Comparison of ENCODE assay signal across 21 cellular contexts in the genomic region with DNA sequence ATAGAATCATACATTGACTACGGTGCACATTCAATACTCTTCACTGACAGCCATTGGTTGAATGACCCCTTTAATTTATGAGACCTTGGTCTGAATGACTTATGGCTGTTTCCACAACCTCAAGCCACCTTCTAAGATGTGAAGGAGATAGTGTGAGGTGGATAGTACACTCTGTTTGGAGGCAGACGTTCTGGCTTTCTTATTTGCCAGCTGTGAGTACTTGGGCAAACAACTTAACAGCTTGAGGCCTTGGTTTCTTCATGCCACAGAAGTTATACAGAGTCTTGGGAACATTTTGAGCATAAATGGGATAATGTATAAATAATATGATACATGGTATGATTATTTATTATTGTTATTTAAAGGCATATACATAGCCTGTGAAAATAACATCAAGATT.
DNase-seq lines count a peak whose midpoint lies in the region; ATAC-seq and TF ChIP-seq lines count a peak whose summit lies in the region.
"Had no signal": no experiment of that assay in that cellular context is flagged by ENCODE, and none has a peak within 500 bp of the region (broad histone marks: within the 10 kb centered on the region; RNA-seq: fewer than 3 reads in every experiment).

No MANE protein-coding gene starts in this region.

- DNase-seq in HEK293T (ENCODE audit: extremely low spot score), result no peak
- DNase-seq in ascending aorta (ENCODE audit: low spot score in 2 of 2), result no peak
- no peak for DNase-seq in osteoblast (ENCODE audit: insufficient read length, low spot score, missing footprints)
- DNase-seq in thyroid gland, result no peak
- no peak for DNase-seq in endothelial cell (ENCODE audit: low spot score)
- DNase-seq in neural progenitor cell (ENCODE audit: low spot score), result no peak
- DNase-seq in NCI-H69 (lab: John Stamatoyannopoulos, UW), result no peak
- DNase-seq: CD4-positive, alpha-beta memory T cell; COR-L47; DMS53; GM23248; H7; KBM-7; MG63; NCI-H2029 treated with DMSO at 0.1 percent for 48 hours; NCI-H2227 treated with DMSO at 0.1 percent for 48 hours; NCI-H526 treated with DMSO at 0.1 percent for 48 hours; SHP77 treated with DMSO at 0.1 percent for 48 hours had no signal

- H3K36me3 Mint-ChIP-seq in endothelial cell (ENCODE audit: low read depth, unreplicated experiment), result no peaks in the 10 kb centered on the region
- no peaks in the 10 kb centered on the region for H3K36me3 Mint-ChIP-seq in neural progenitor cell
- H3K36me3 Mint-ChIP-seq: CD4-positive, alpha-beta memory T cell had no signal

- H3K4me1 ChIP-seq in ascending aorta, result peaks cover 7 to 12% of the 10 kb centered on the region in 2 donors
- H3K4me1 ChIP-seq in osteoblast (ENCODE audit: insufficient read depth, low read length), result peaks cover 27% of the 10 kb centered on the region
- H3K4me1 ChIP-seq in thyroid gland, result no peaks in the 10 kb centered on the region
- H3K4me1 ChIP-seq in neural progenitor cell, result peaks cover 4% of the 10 kb centered on the region

- no peaks in the 10 kb centered on the region for H3F3A ChIP-seq in neural progenitor cell (ENCODE audit: low read depth)

- peaks cover 2% of the 10 kb centered on the region for H3K79me2 ChIP-seq in osteoblast (ENCODE audit: insufficient read depth, low read length)
- H3K79me2 ChIP-seq in neural progenitor cell (ENCODE audit: low read depth), result no peaks in the 10 kb centered on the region

- H3K4me3 Mint-ChIP-seq in endothelial cell (ENCODE audit: unreplicated experiment) (no peak overlapping the region), neural progenitor cell (no peak overlapping the region)
- H3K4me3 Mint-ChIP-seq: CD4-positive, alpha-beta memory T cell had no signal

- peak overlapping the region; percentile 21 for H2AFZ ChIP-seq in osteoblast (ENCODE audit: low read length)
- H2AFZ ChIP-seq in neural progenitor cell (replicated peaks), result no peak overlapping the region
- H2AFZ ChIP-seq: GM23248 had no signal

- TF ChIP-seq CTCF in ascending aorta (IDR thresholded peaks at IDR 0.05) (no peak), osteoblast (IDR thresholded peaks at IDR 0.05; ENCODE audit: extremely low read depth, low read depth, low read length) (no peak), thyroid gland (IDR thresholded peaks at IDR 0.05) (no peak), endothelial cell (IDR thresholded peaks at IDR 0.05; ENCODE audit: unreplicated experiment) (no peak), neural progenitor cell (IDR thresholded peaks at IDR 0.05) (no peak)

- H3K27me3 ChIP-seq in ascending aorta (no peaks in the 10 kb centered on the region), osteoblast (ENCODE audit: insufficient read depth, low read length) (no peaks in the 10 kb centered on the region), thyroid gland (no peaks in the 10 kb centered on the region), neural progenitor cell (no peaks in the 10 kb centered on the region)
- H3K27me3 ChIP-seq: BLaER1 treated with 17β-estradiol and CSF1 and Interleukin-3, amounts not matched to agents 10 nM and 100 nM; MG63 had no signal

- CTCF ChIA-PET in HEK293T (lab: Yijun Ruan, JAX), result no interaction called here

- POLR2A ChIA-PET in HEK293T (lab: Yijun Ruan, JAX), result no interaction called here

- H3K4me2 ChIP-seq in osteoblast (ENCODE audit: insufficient read depth, low read length) (no peak overlapping the region), neural progenitor cell (no peak overlapping the region)
- H3K4me2 ChIP-seq: BLaER1 treated with 17β-estradiol and CSF1 and Interleukin-3, amounts not matched to agents 10 nM and 100 nM had no signal

- 67 to 68% methylated on average over 2 of the region's 2 CpGs for WGBS in thyroid gland, 2 donors

- H4K20me1 ChIP-seq in osteoblast (ENCODE audit: insufficient read depth, low read length), result no peaks in the 10 kb centered on the region
- H4K20me1 ChIP-seq in neural progenitor cell (ENCODE audit: low read depth), result no peaks in the 10 kb centered on the region
- H4K20me1 ChIP-seq: BLaER1 treated with 17β-estradiol and CSF1 and Interleukin-3, amounts not matched to agents 10 nM and 100 nM had no signal

- H3K4me3 ChIP-seq in ascending aorta (no peak overlapping the region), osteoblast (ENCODE audit: insufficient read depth, low read length) (no peak overlapping the region), thyroid gland (replicated peaks in 1 of 3) (no peak overlapping the region), neural progenitor cell (no peak overlapping the region)
- H3K4me3 ChIP-seq: BLaER1 treated with 17β-estradiol and CSF1 and Interleukin-3, amounts not matched to agents 10 nM and 100 nM; GM23248; MG63 had no signal

- peak overlapping the region; percentile 25 to 44 for H3K27ac ChIP-seq in ascending aorta
- H3K27ac ChIP-seq in osteoblast (ENCODE audit: low read depth, low read length), result no peak overlapping the region
- H3K27ac ChIP-seq in thyroid gland, result peak overlapping the region in 2 of 3 donors; percentile 9 to 26
- no peak overlapping the region for H3K27ac ChIP-seq in neural progenitor cell
- H3K27ac ChIP-seq: BLaER1 treated with 17β-estradiol and CSF1 and Interleukin-3, amounts not matched to agents 10 nM and 100 nM; GM23248 had no signal

- H3K4me1 Mint-ChIP-seq in endothelial cell (ENCODE audit: unreplicated experiment) (peaks cover 23% of the 10 kb centered on the region), neural progenitor cell (peaks cover 14% of the 10 kb centered on the region)

- no peak for TF ChIP-seq POLR2A in thyroid gland (IDR thresholded peaks at IDR 0.05)

- no peak overlapping the region for H3K27ac Mint-ChIP-seq in endothelial cell (ENCODE audit: unreplicated experiment)
- H3K27ac Mint-ChIP-seq in neural progenitor cell, result no peak overlapping the region
- H3K27ac Mint-ChIP-seq: CD4-positive, alpha-beta memory T cell had no signal

- H3K9ac ChIP-seq in neural progenitor cell, result no peak overlapping the region
- H3K9ac ChIP-seq: BLaER1 treated with 17β-estradiol and CSF1 and Interleukin-3, amounts not matched to agents 10 nM and 100 nM; GM23248 had no signal

- no peak for ATAC-seq in GM19328 (IDR thresholded peaks at IDR 0.05; ENCODE audit: unreplicated experiment)
- ATAC-seq: Panc1 had no signal

- intact Hi-C loops in ascending aorta (cut with DNase I), result no loop called here
- intact Hi-C loops in thyroid gland (cut with DNase I), result no loop called here

- H3K36me3 ChIP-seq in ascending aorta (no peaks in the 10 kb centered on the region), osteoblast (ENCODE audit: insufficient read depth, low read length) (no peaks in the 10 kb centered on the region), thyroid gland (no peaks in the 10 kb centered on the region), neural progenitor cell (no peaks in the 10 kb centered on the region)
- H3K36me3 ChIP-seq: BLaER1 treated with 17β-estradiol and CSF1 and Interleukin-3, amounts not matched to agents 10 nM and 100 nM; MG63 had no signal

- peaks cover 2% of the 10 kb centered on the region for H3K27me3 Mint-ChIP-seq in endothelial cell (ENCODE audit: unreplicated experiment)
- no peaks in the 10 kb centered on the region for H3K27me3 Mint-ChIP-seq in neural progenitor cell (ENCODE audit: insufficient read depth, low read depth)
- H3K27me3 Mint-ChIP-seq: CD4-positive, alpha-beta memory T cell had no signal

- no peaks in the 10 kb centered on the region for H3K9me3 Mint-ChIP-seq in endothelial cell (ENCODE audit: unreplicated experiment)
- H3K9me3 Mint-ChIP-seq in neural progenitor cell, result no peaks in the 10 kb centered on the region
- H3K9me3 Mint-ChIP-seq: CD4-positive, alpha-beta memory T cell had no signal

- H3K9me3 ChIP-seq in ascending aorta (no peaks in the 10 kb centered on the region), osteoblast (ENCODE audit: low read depth, low read length) (no peaks in the 10 kb centered on the region), thyroid gland (no peaks in the 10 kb centered on the region), neural progenitor cell (ENCODE audit: low read depth) (no peaks in the 10 kb centered on the region)
- H3K9me3 ChIP-seq: MG63 had no signal

TF ChIP-seq in HEK293T, 16 proteins besides CTCF, POLR2A, EP300 and RAD21:
- TF ChIP-seq PKNOX1 (IDR thresholded peaks at IDR 0.05) (0 out of 2 replicates have a peak, but pooled peaks have one; percentile 2), LEF1 (IDR thresholded peaks at IDR 0.05; ENCODE audit: borderline replicate concordance) (no peak)

Comparison
In these comparisons a context has a peak if more than half of its experiments do, and no peak if none do; other contexts are left out.
1. H3K27ac ChIP-seq: peak in ascending aorta (2 of 2) and thyroid gland (2 of 3); none in osteoblast (single experiment) and neural progenitor cell (single experiment).